8 cellular contexts compared by ENCODE assay signal in the genomic region with DNA sequence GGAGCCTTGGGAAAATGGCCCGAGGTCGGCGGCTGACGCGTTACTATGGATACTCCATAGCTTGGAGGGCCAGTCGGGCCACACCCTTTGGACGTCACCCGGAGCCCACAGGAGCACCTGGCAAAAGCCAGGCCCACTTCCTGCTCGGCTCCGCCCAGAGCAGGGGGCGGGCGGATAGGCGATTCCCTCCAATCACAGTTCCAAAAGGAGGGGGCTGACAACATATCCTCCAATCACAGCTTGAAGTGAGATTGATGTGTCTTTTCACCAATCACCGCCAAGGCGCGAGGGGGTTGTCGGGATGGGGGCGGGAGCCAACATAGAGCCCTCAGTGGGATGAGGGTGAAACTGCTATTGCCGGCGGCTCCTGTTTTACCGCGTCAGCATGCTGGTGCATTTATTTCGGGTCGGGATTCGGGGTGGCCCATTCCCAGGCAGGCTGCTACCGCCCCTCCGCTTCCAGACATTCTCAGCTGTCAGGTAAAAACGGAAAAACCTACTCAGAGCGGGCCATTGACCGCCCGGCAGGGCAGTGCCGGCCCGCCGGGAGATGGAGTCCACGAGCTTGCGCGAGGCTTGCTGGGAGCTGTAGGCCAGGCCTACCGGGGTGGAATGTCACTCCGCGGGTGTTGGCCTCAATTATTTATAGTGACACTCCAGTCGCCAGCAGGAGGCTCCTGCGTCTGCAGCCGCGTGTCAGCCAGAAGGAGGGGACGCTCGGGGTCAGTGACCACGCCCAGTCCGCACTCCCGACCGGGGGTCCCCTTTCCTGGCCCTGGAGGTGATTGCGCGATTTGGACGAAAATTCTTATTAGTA. TPM values are rescaled to one million over a fixed set of nuclear protein-coding genes. Genes with fewer than 3 reads are reported as not detected.
A peak's percentile ranks its signal among the peaks of the same experiment; 100 is the strongest.
DNase-seq lines count a peak whose midpoint lies in the region; ATAC-seq and TF ChIP-seq lines count a peak whose summit lies in the region.

A gene (plus strand): TSS at position 320 of the 817 bp plus-strand sequence. CDS start 66 bp downstream, at position 386.

- peak within 1 kb of the TSS; percentile 88 for H3K4me2 ChIP-seq in smooth muscle cell

- TF ChIP-seq CTCF in AG09319 (IDR thresholded peaks at IDR 0.05; ENCODE audit: low read depth, low read length) (peak; percentile 44), WTC11 (IDR thresholded peaks at IDR 0.05) (no peak), cardiac fibroblast (IDR thresholded peaks at IDR 0.05; ENCODE audit: low read depth, low read length) (peak; percentile 28), smooth muscle cell (IDR thresholded peaks at IDR 0.05; ENCODE audit: borderline replicate concordance, insufficient read depth, poor library complexity, severe bottlenecking) (peak; percentile 35)

- H3K27me3 Mint-ChIP-seq in WTC11 (ENCODE audit: low read depth), result peaks cover 8% of the 10 kb centered on the region; the same call in 1 of the 2 replicates

- no peaks in the 10 kb centered on the region for H3F3A ChIP-seq in smooth muscle cell (ENCODE audit: low read depth)

- H3K27ac Mint-ChIP-seq in WTC11, result peak within 1 kb of the TSS; percentile 99

- DNase-seq in AG09319 (ENCODE audit: extremely low read depth, low read depth), result peak; percentile 98
- DNase-seq in NCI-H226, result peak; percentile 98
- peak; percentile 99 for DNase-seq in WTC11 (ENCODE audit: low spot score)
- DNase-seq in cardiac fibroblast (ENCODE audit: low read depth in 2 of 2), result peak; percentile 100
- DNase-seq in iPS-NIHi11 (ENCODE audit: low spot score), result peak; percentile 98
- DNase-seq in smooth muscle cell (lab: John Stamatoyannopoulos, UW; ENCODE audit: unreplicated experiment), result peak; percentile 96

- H3K36me3 ChIP-seq in smooth muscle cell (ENCODE audit: low read depth), result no peaks in the 10 kb centered on the region

- H3K9ac ChIP-seq in smooth muscle cell (ENCODE audit: low read depth), result peak within 1 kb of the TSS; percentile 69

- H3K27me3 ChIP-seq in smooth muscle cell (ENCODE audit: low read depth), result no peaks in the 10 kb centered on the region

- in situ Hi-C loops in GM18951 (cut with MboI; ENCODE audit: low sequenced_read_pairs, unreplicated experiment), result no loop called here

- CTCF ChIA-PET in WTC11 (lab: Charles Lee), result interaction anchor here (0.5 to 3.5 kb wide), 25 partner anchors 9 to 712 kb away, joined by 3 to 75 read pairs (median 4); a partner anchor contains a TSS

- no peaks in the 10 kb centered on the region for H4K20me1 ChIP-seq in smooth muscle cell (ENCODE audit: low read depth)

- H3K4me3 Mint-ChIP-seq in WTC11, result peak within 1 kb of the TSS; percentile 92

- POLR2A ChIA-PET in WTC11 (lab: Charles Lee), result interaction anchor here (0.5 to 1.3 kb wide), 4 partner anchors 10 to 100 kb away, joined by 3 to 9 read pairs (median 4); no protein-coding TSS in a partner anchor

- H3K9me3 Mint-ChIP-seq in WTC11, result no peaks in the 10 kb centered on the region

- H3K36me3 Mint-ChIP-seq in WTC11, result no peaks in the 10 kb centered on the region

- peaks cover 24% of the 10 kb centered on the region for H3K4me1 Mint-ChIP-seq in WTC11

- ATAC-seq in HG03196 (IDR thresholded peaks at IDR 0.05; ENCODE audit: unreplicated experiment) (peak; percentile 94), WTC11 (peak; percentile 95)

- H3K4me1 ChIP-seq in smooth muscle cell (ENCODE audit: low read depth), result peaks cover 19% of the 10 kb centered on the region

- H3K9me3 ChIP-seq in smooth muscle cell (replicated peaks; ENCODE audit: low read depth), result no peaks in the 10 kb centered on the region

- H3K79me2 ChIP-seq in smooth muscle cell (ENCODE audit: low read depth), result peaks cover 22% of the 10 kb centered on the region

- peak within 1 kb of the TSS; percentile 86 for H3K27ac ChIP-seq in smooth muscle cell (ENCODE audit: low read depth)

- peak; percentile 73 for TF ChIP-seq POLR2A in GM18951 (IDR thresholded peaks at IDR 0.05; ENCODE audit: extremely low read depth, insufficient read depth, insufficient read length)

- H2AFZ ChIP-seq in smooth muscle cell (ENCODE audit: low read depth), result peak within 1 kb of the TSS; percentile 26

- WGBS in smooth muscle cell (ENCODE audit: low lambda C conversion rate), result 1% methylated on average over 50 of the region's 53 CpGs

- H3K4me3 ChIP-seq in cardiac fibroblast (replicated peaks in 1 of 2; ENCODE audit: low read depth in 2 of 2, low read length in 2 of 2) (peak within 1 kb of the TSS; percentile 69 to 92), smooth muscle cell (peak within 1 kb of the TSS; percentile 61)

TF ChIP-seq in WTC11, 78 proteins besides CTCF, POLR2A, EP300 and RAD21 (continues in another document):
- TF ChIP-seq SP1 (CRISPR knock-in tag; conservative IDR thresholded peaks at IDR 0.05) (peak; percentile 97), CREM (CRISPR knock-in tag; IDR thresholded peaks at IDR 0.05) (no peak), NR2C2 (CRISPR knock-in tag; IDR thresholded peaks at IDR 0.05) (no peak), ZNF671 (CRISPR knock-in tag; IDR thresholded peaks at IDR 0.05) (no peak), KAT7 (CRISPR knock-in tag; IDR thresholded peaks at IDR 0.05; ENCODE audit: borderline replicate concordance) (no peak), TEAD4 (CRISPR knock-in tag; IDR thresholded peaks at IDR 0.05) (no peak), SMAD3 (CRISPR knock-in tag; IDR thresholded peaks at IDR 0.05; ENCODE audit: borderline replicate concordance) (no peak), MYBL2 (CRISPR knock-in tag; IDR thresholded peaks at IDR 0.05) (no peak), ATF1 (CRISPR knock-in tag; IDR thresholded peaks at IDR 0.05) (no peak), ZNF138 (CRISPR knock-in tag; conservative IDR thresholded peaks at IDR 0.05) (no peak), NFYB (CRISPR knock-in tag; conservative IDR thresholded peaks at IDR 0.05; ENCODE audit: low read depth) (peak; percentile 97), ZNF232 (CRISPR knock-in tag; IDR thresholded peaks at IDR 0.05) (no peak), RORB (CRISPR knock-in tag; IDR thresholded peaks at IDR 0.05) (no peak), ZBTB21 (CRISPR knock-in tag; IDR thresholded peaks at IDR 0.05; ENCODE audit: borderline replicate concordance) (no peak), JAZF1 (CRISPR knock-in tag; IDR thresholded peaks at IDR 0.05) (no peak)
- TF ChIP-seq, protein P1, sequence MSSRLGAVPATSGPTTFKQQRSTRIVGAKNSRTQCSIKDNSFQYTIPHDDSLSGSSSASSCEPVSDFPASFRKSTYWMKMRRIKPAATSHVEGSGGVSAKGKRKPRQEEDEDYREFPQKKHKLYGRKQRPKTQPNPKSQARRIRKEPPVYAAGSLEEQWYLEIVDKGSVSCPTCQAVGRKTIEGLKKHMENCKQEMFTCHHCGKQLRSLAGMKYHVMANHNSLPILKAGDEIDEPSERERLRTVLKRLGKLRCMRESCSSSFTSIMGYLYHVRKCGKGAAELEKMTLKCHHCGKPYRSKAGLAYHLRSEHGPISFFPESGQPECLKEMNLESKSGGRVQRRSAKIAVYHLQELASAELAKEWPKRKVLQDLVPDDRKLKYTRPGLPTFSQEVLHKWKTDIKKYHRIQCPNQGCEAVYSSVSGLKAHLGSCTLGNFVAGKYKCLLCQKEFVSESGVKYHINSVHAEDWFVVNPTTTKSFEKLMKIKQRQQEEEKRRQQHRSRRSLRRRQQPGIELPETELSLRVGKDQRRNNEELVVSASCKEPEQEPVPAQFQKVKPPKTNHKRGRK (CRISPR knock-in tag; IDR thresholded peaks at IDR 0.05; ENCODE audit: borderline replicate concordance), result no peak
- TF ChIP-seq, protein P2, sequence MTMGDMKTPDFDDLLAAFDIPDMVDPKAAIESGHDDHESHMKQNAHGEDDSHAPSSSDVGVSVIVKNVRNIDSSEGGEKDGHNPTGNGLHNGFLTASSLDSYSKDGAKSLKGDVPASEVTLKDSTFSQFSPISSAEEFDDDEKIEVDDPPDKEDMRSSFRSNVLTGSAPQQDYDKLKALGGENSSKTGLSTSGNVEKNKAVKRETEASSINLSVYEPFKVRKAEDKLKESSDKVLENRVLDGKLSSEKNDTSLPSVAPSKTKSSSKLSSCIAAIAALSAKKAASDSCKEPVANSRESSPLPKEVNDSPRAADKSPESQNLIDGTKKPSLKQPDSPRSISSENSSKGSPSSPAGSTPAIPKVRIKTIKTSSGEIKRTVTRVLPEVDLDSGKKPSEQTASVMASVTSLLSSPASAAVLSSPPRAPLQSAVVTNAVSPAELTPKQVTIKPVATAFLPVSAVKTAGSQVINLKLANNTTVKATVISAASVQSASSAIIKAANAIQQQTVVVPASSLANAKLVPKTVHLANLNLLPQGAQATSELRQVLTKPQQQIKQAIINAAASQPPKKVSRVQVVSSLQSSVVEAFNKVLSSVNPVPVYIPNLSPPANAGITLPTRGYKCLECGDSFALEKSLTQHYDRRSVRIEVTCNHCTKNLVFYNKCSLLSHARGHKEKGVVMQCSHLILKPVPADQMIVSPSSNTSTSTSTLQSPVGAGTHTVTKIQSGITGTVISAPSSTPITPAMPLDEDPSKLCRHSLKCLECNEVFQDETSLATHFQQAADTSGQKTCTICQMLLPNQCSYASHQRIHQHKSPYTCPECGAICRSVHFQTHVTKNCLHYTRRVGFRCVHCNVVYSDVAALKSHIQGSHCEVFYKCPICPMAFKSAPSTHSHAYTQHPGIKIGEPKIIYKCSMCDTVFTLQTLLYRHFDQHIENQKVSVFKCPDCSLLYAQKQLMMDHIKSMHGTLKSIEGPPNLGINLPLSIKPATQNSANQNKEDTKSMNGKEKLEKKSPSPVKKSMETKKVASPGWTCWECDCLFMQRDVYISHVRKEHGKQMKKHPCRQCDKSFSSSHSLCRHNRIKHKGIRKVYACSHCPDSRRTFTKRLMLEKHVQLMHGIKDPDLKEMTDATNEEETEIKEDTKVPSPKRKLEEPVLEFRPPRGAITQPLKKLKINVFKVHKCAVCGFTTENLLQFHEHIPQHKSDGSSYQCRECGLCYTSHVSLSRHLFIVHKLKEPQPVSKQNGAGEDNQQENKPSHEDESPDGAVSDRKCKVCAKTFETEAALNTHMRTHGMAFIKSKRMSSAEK (CRISPR knock-in tag; IDR thresholded peaks at IDR 0.05; ENCODE audit: borderline replicate concordance), result no peak
- TF ChIP-seq, protein P3, sequence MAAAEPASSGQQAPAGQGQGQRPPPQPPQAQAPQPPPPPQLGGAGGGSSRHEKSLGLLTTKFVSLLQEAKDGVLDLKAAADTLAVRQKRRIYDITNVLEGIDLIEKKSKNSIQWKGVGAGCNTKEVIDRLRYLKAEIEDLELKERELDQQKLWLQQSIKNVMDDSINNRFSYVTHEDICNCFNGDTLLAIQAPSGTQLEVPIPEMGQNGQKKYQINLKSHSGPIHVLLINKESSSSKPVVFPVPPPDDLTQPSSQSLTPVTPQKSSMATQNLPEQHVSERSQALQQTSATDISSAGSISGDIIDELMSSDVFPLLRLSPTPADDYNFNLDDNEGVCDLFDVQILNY (CRISPR knock-in tag; IDR thresholded peaks at IDR 0.05), result 0 out of 2 replicates have a peak, but pooled peaks have one; percentile 36

RNA-seq across cellular contexts. Expression of the gene that starts here (rescaled TPM):
- total RNA-seq in WTC11 (2021) (27.9 to 35.9 TPM (median 28.4 TPM) in 3 replicates), smooth muscle cell (17.3 and 23.4 TPM in 2 replicates)
- 24.2 and 27.0 TPM in 2 replicates for polyA plus RNA-seq in smooth muscle cell

Comparison
In these comparisons a context has a peak if more than half of its experiments do, and no peak if none do; other contexts are left out.
1. Peak in every context shown above with its lines: DNase-seq, ATAC-seq, H3K4me3 ChIP-seq and H3K27ac ChIP-seq.